ENCODE assay signal across 1 cellular context in genomic region chr17:78357177-78357586, GRCh38.
TF ChIP-seq lines count a peak whose summit lies in the region.

No MANE protein-coding gene starts in this region.

TF ChIP-seq in K562, 482 proteins besides CTCF, POLR2A, EP300 and RAD21 (continued from another document):
- peak; percentile 56; the same call in 1 of the 2 replicates for TF ChIP-seq ZNF740 (CRISPR knock-in tag; IDR thresholded peaks at IDR 0.05)
- no peak for TF ChIP-seq ZNF740 (tag; IDR thresholded peaks at IDR 0.05)
- TF ChIP-seq POLR2G (IDR thresholded peaks at IDR 0.05; ENCODE audit: low read depth, low read length) = peak; percentile 49; the same call in 1 of the 2 replicates
- TF ChIP-seq HDAC1 (IDR thresholded peaks at IDR 0.05) = 0 out of 4 replicates have a peak, but pooled peaks of 1 of the 2 experiments have one; percentile 25
- no peak for TF ChIP-seq SP2 (IDR thresholded peaks at IDR 0.05; ENCODE audit: extremely low read depth, low read depth, low read length, poor library complexity, severe bottlenecking)
- peak; percentile 48 for TF ChIP-seq TFAP4 (CRISPR knock-in tag; IDR thresholded peaks at IDR 0.05; ENCODE audit: borderline replicate concordance)
- TF ChIP-seq CHD1 (IDR thresholded peaks at IDR 0.05; ENCODE audit: low read length) = peak; percentile 4
